8 cellular contexts compared by ENCODE assay signal in the genomic region with DNA sequence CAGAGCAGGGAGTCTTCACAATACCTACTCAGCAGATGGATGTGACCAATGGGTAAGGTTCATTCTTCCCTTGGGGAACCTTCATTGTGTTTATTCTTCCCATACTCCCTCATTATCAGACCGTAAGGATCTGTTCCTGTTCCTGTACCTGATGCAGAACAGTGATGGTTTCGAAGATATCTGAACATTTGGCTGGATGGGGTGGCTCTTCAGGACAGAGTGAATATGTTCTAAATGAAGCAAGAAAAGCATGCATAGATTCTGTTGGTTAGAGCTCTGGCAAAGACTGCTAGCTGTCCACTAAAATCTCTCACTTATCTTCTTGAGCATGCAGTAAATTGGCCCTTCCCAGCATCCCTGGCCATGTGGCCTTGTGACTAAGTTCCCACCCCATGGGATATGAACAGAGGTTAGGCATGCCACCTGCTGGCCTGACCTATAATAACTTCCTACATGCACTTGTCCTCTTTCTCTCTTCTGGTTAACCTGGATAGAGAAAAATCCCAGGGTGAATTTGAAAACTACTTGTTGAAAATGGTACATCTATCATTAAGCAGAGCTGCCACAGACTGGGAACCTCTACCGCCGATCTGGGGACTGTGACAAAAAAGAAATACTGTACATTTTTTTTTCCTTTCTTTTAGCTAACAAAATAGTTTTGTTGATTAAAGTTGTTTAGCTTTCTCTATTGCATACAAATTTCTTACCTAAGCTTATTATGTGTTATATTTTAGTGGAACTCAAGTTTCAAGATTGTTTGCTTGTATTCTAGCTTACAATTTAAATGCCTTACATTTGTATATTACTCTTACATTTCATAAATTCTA.
DNase-seq lines count a peak whose midpoint lies in the region; ATAC-seq, FAIRE-seq and TF ChIP-seq lines count a peak whose summit lies in the region.

No MANE protein-coding gene starts in this region.

- peak; percentile 49 for FAIRE-seq in RCC 7860 (lab: Jason Lieb, UNC)

- H3K27ac ChIP-seq in prostate gland = no peak overlapping the region

- TF ChIP-seq POLR2A in prostate gland (IDR thresholded peaks at IDR 0.05) = no peak

- ATAC-seq in GM21515 (IDR thresholded peaks at IDR 0.05; ENCODE audit: unreplicated experiment) = peak; percentile 96

- intact Hi-C loops in head of caudate nucleus (cut with DNase I) = no loop called here
- intact Hi-C loops in prostate gland (cut with DNase I) = loop anchor here (2.0 to 10.0 kb wide), 2 partner anchors 1310 to 1636 kb away; no protein-coding TSS in a partner anchor

- peak; percentile 30 to 76 (median 61) for TF ChIP-seq CTCF in prostate gland (IDR thresholded peaks at IDR 0.05)

- DNase-seq in Daoy (ENCODE audit: low read depth) (peak; percentile 29), HT1080 (ENCODE audit: low read depth) (peak; percentile 72), RCC 7860 (ENCODE audit: low spot score) (peak; percentile 48), head of caudate nucleus (peak in 41 of 42 donors; percentile 2 to 81 (median 50)), prostate gland (ENCODE audit: low spot score) (peak; percentile 63), cerebellar nuclear complex (lab: John Stamatoyannopoulos, UW) (no peak)
- DNase-seq in activated effector memory CD4-positive, alpha-beta T cell treated with anti-CD3 and anti-CD28 coated beads, Interleukin-2, amount 50 U/mL, for 16 hours = peak; percentile 74

- no peaks in the 10 kb centered on the region for H3K27me3 ChIP-seq in prostate gland (replicated peaks; ENCODE audit: insufficient read depth)

- H3K9me3 ChIP-seq in prostate gland = no peaks in the 10 kb centered on the region

- no peaks in the 10 kb centered on the region for H3K4me1 ChIP-seq in prostate gland (replicated peaks)

- H3K36me3 ChIP-seq in prostate gland = no peaks in the 10 kb centered on the region

- WGBS in prostate gland = 60% methylated on average over 4 of the region's 4 CpGs

- no peak overlapping the region for H3K4me3 ChIP-seq in prostate gland

Comparison
In these comparisons a context has a peak if more than half of its experiments do, and no peak if none do; other contexts are left out.
1. DNase-seq: peak in Daoy (single experiment), HT1080 (single experiment), RCC 7860 (single experiment), activated effector memory CD4-positive, alpha-beta T cell treated with anti-CD3 and anti-CD28 coated beads, Interleukin-2, amount 50 U/mL, for 16 hours (single experiment), head of caudate nucleus (41 of 42) and prostate gland (single experiment); none in cerebellar nuclear complex (0 of 2).